Comparison of ENCODE assay signal across 8 cellular contexts in genomic region chr5:172107606-172108005, GRCh38.
DNase-seq lines count a peak whose midpoint lies in the region; ATAC-seq and TF ChIP-seq lines count a peak whose summit lies in the region.

No MANE protein-coding gene starts in this region.

- H3K4me3 ChIP-seq in gastroesophageal sphincter, result peak overlapping the region in 1 of 2 donors; percentile 40

- peak overlapping the region in 3 of 4 donors; percentile 36 to 64 (median 48) for H3K27ac ChIP-seq in gastroesophageal sphincter

- H3K36me3 Mint-ChIP-seq in activated CD4-positive, alpha-beta T cell treated with anti-CD3 and anti-CD28 coated beads, Interleukin-2, amount 10 ng/mL, durations not matched to agents 7 days and 5 days (ENCODE audit: low read depth), result peaks cover 70% of the 10 kb centered on the region
- H3K36me3 Mint-ChIP-seq in activated CD4-positive, alpha-beta T cell treated with anti-CD3 and anti-CD28 coated beads for 36 hours (ENCODE audit: low read depth), result peaks cover 32% of the 10 kb centered on the region
- H3K36me3 Mint-ChIP-seq in activated CD8-positive, alpha-beta T cell treated with anti-CD3 and anti-CD28 coated beads for 36 hours (ENCODE audit: low read depth), result peaks cover 55% of the 10 kb centered on the region

- peaks cover 68% of the 10 kb centered on the region for H3K4me1 Mint-ChIP-seq in activated CD4-positive, alpha-beta T cell treated with anti-CD3 and anti-CD28 coated beads, Interleukin-2, amount 10 ng/mL, durations not matched to agents 7 days and 5 days
- H3K4me1 Mint-ChIP-seq in activated CD4-positive, alpha-beta T cell treated with anti-CD3 and anti-CD28 coated beads for 36 hours, result peaks cover 65% of the 10 kb centered on the region
- peaks cover 60% of the 10 kb centered on the region for H3K4me1 Mint-ChIP-seq in activated CD8-positive, alpha-beta T cell treated with anti-CD3 and anti-CD28 coated beads for 36 hours (ENCODE audit: low read depth)

- TF ChIP-seq POLR2A in gastroesophageal sphincter (IDR thresholded peaks at IDR 0.05), result no peak

- no peak for DNase-seq in activated CD4-positive, alpha-beta T cell treated with anti-CD3 and anti-CD28 coated beads, Interleukin-2, amount 10 ng/mL, durations not matched to agents 7 days and 5 days
- DNase-seq in activated CD4-positive, alpha-beta T cell treated with anti-CD3 and anti-CD28 coated beads for 36 hours, result no peak
- DNase-seq in activated CD8-positive, alpha-beta T cell treated with anti-CD3 and anti-CD28 coated beads for 36 hours, result no peak
- peak; percentile 28 for DNase-seq in stromal cell of bone marrow (ENCODE audit: low read depth)
- DNase-seq in NCI-H774 (lab: John Stamatoyannopoulos, UW), result no peak
- no peak for DNase-seq in cerebellar nuclear complex (lab: John Stamatoyannopoulos, UW)

- no peaks in the 10 kb centered on the region for H3K9me3 ChIP-seq in gastroesophageal sphincter

- 0 to 37% methylated on average over 5 to 10 of the region's 13 CpGs for WGBS in gastroesophageal sphincter (ENCODE audit: low coverage in 1 of 2), 2 donors

- no peak for TF ChIP-seq EP300 in gastroesophageal sphincter (IDR thresholded peaks at IDR 0.05)

- POLR2A ChIA-PET in activated CD4-positive, alpha-beta T cell treated with anti-CD3 and anti-CD28 coated beads, Interleukin-2, amount 10 ng/mL, durations not matched to agents 7 days and 5 days (lab: Charles Lee), result no interaction called here
- POLR2A ChIA-PET in activated CD4-positive, alpha-beta T cell treated with anti-CD3 and anti-CD28 coated beads for 36 hours (lab: Charles Lee), result no interaction called here
- POLR2A ChIA-PET in activated CD8-positive, alpha-beta T cell treated with anti-CD3 and anti-CD28 coated beads for 36 hours (lab: Charles Lee), result interaction anchor here (0.9 to 1.2 kb wide), 2 partner anchors 26 to 116 kb away, joined by 3 to 4 read pairs; no protein-coding TSS in a partner anchor

- ATAC-seq in activated CD4-positive, alpha-beta T cell treated with anti-CD3 and anti-CD28 coated beads for 36 hours, result no peak
- ATAC-seq in activated CD8-positive, alpha-beta T cell treated with anti-CD3 and anti-CD28 coated beads for 36 hours, result no peak
- no peak for ATAC-seq in gastroesophageal sphincter
- no peak for ATAC-seq in GM19395 (IDR thresholded peaks at IDR 0.05; ENCODE audit: unreplicated experiment)

- no peaks in the 10 kb centered on the region for H3K9me3 Mint-ChIP-seq in activated CD4-positive, alpha-beta T cell treated with anti-CD3 and anti-CD28 coated beads, Interleukin-2, amount 10 ng/mL, durations not matched to agents 7 days and 5 days
- no peaks in the 10 kb centered on the region for H3K9me3 Mint-ChIP-seq in activated CD4-positive, alpha-beta T cell treated with anti-CD3 and anti-CD28 coated beads for 36 hours (ENCODE audit: low read depth)
- no peaks in the 10 kb centered on the region for H3K9me3 Mint-ChIP-seq in activated CD8-positive, alpha-beta T cell treated with anti-CD3 and anti-CD28 coated beads for 36 hours

- intact Hi-C loops in activated CD4-positive, alpha-beta T cell treated with anti-CD3 and anti-CD28 coated beads for 36 hours (cut with DNase I, micrococcal nuclease), result loop anchor here (1.0 kb wide), 2 partner anchors 81 to 186 kb away; partner anchors contain the start of gene STK10 (in 2 of the 2)
- intact Hi-C loops in activated CD8-positive, alpha-beta T cell treated with anti-CD3 and anti-CD28 coated beads for 36 hours (cut with micrococcal nuclease), result no loop called here

- no peak overlapping the region for H3K4me3 Mint-ChIP-seq in activated CD4-positive, alpha-beta T cell treated with anti-CD3 and anti-CD28 coated beads, Interleukin-2, amount 10 ng/mL, durations not matched to agents 7 days and 5 days
- H3K4me3 Mint-ChIP-seq in activated CD4-positive, alpha-beta T cell treated with anti-CD3 and anti-CD28 coated beads for 36 hours, result no peak overlapping the region
- H3K4me3 Mint-ChIP-seq in activated CD8-positive, alpha-beta T cell treated with anti-CD3 and anti-CD28 coated beads for 36 hours, result no peak overlapping the region

- peaks cover 0 to 23% of the 10 kb centered on the region in 2 donors for H3K36me3 ChIP-seq in gastroesophageal sphincter

- CTCF ChIA-PET in activated CD4-positive, alpha-beta T cell treated with anti-CD3 and anti-CD28 coated beads, Interleukin-2, amount 10 ng/mL, durations not matched to agents 7 days and 5 days (lab: Charles Lee), result interaction anchor here (0.5 to 2.7 kb wide), 6 partner anchors 12 to 81 kb away, joined by 3 to 19 read pairs (median 4); partner anchors contain the start of gene STK10
- CTCF ChIA-PET in activated CD4-positive, alpha-beta T cell treated with anti-CD3 and anti-CD28 coated beads for 36 hours (lab: Charles Lee), result interaction anchor here (0.6 to 6.5 kb wide), 12 partner anchors 12 to 1553 kb away, joined by 3 to 51 read pairs (median 4); partner anchors contain the start of gene STK10
- CTCF ChIA-PET in activated CD8-positive, alpha-beta T cell treated with anti-CD3 and anti-CD28 coated beads for 36 hours (lab: Charles Lee), result interaction anchor here (0.9 to 7.3 kb wide), 9 partner anchors 12 to 196 kb away, joined by 3 to 129 read pairs (median 7); partner anchors contain the start of genes STK10 and UBTD2

- peak overlapping the region; percentile 66 for H3K27ac Mint-ChIP-seq in activated CD4-positive, alpha-beta T cell treated with anti-CD3 and anti-CD28 coated beads, Interleukin-2, amount 10 ng/mL, durations not matched to agents 7 days and 5 days
- H3K27ac Mint-ChIP-seq in activated CD4-positive, alpha-beta T cell treated with anti-CD3 and anti-CD28 coated beads for 36 hours, result no peak overlapping the region
- peak overlapping the region; percentile 49 for H3K27ac Mint-ChIP-seq in activated CD8-positive, alpha-beta T cell treated with anti-CD3 and anti-CD28 coated beads for 36 hours

- H3K4me1 ChIP-seq in gastroesophageal sphincter, result peaks cover 0 to 63% (median 41%) of the 10 kb centered on the region in 3 donors

- no peaks in the 10 kb centered on the region for H3K27me3 Mint-ChIP-seq in activated CD4-positive, alpha-beta T cell treated with anti-CD3 and anti-CD28 coated beads, Interleukin-2, amount 10 ng/mL, durations not matched to agents 7 days and 5 days
- H3K27me3 Mint-ChIP-seq in activated CD4-positive, alpha-beta T cell treated with anti-CD3 and anti-CD28 coated beads for 36 hours, result no peaks in the 10 kb centered on the region
- no peaks in the 10 kb centered on the region for H3K27me3 Mint-ChIP-seq in activated CD8-positive, alpha-beta T cell treated with anti-CD3 and anti-CD28 coated beads for 36 hours

- H3K27me3 ChIP-seq in gastroesophageal sphincter, result no peaks in the 10 kb centered on the region

- no peak for TF ChIP-seq CTCF in activated CD8-positive, alpha-beta T cell treated with anti-CD3 and anti-CD28 coated beads for 36 hours (IDR thresholded peaks at IDR 0.05)
- TF ChIP-seq CTCF in gastroesophageal sphincter (IDR thresholded peaks at IDR 0.05), result peak in 1 of 4 experiments; percentile 42
